8 cellular contexts compared by ENCODE assay signal in genomic region chr2:233142355-233142897, GRCh38.
DNase-seq lines count a peak whose midpoint lies in the region; ATAC-seq lines count a peak whose summit lies in the region.

No MANE protein-coding gene starts in this region.

- peak overlapping the region; percentile 61 to 76 (median 71) for H3K4me3 Mint-ChIP-seq in immature natural killer cell

- H3K27me3 Mint-ChIP-seq in immature natural killer cell (ENCODE audit: low read depth in 3 of 3) = peaks cover 13 to 18% (median 16%) of the 10 kb centered on the region in 3 donors

- H3K4me1 Mint-ChIP-seq in immature natural killer cell = peaks cover 60 to 75% of the 10 kb centered on the region in 2 donors

- ATAC-seq in GM18867 (IDR thresholded peaks at IDR 0.05; ENCODE audit: unreplicated experiment) = peak; percentile 79
- peak; percentile 84 for ATAC-seq in GM21529 (IDR thresholded peaks at IDR 0.05; ENCODE audit: unreplicated experiment)
- ATAC-seq in HG03521 (IDR thresholded peaks at IDR 0.05; ENCODE audit: unreplicated experiment) = peak; percentile 78

- DNase-seq in immature natural killer cell (peak; percentile 74 to 80 (median 77)), NCI-H187 treated with DMSO at 0.1 percent for 48 hours (lab: John Stamatoyannopoulos, UW) (no peak), CD1c-positive myeloid dendritic cell (ENCODE audit: extremely low spot score) (no peak), NCI-H345 treated with DMSO at 0.1 percent for 48 hours (lab: John Stamatoyannopoulos, UW; ENCODE audit: unreplicated experiment) (no peak), AML-193 (lab: John Stamatoyannopoulos, UW) (no peak)

- H3K27ac Mint-ChIP-seq in immature natural killer cell = peak overlapping the region; percentile 80 to 95 (median 90)

- peaks cover 35 to 64% (median 41%) of the 10 kb centered on the region in 3 donors for H3K36me3 Mint-ChIP-seq in immature natural killer cell

- no peaks in the 10 kb centered on the region for H3K9me3 Mint-ChIP-seq in immature natural killer cell

Comparison
In these comparisons a context has a peak if more than half of its experiments do, and no peak if none do; other contexts are left out.
1. DNase-seq: peak in immature natural killer cell (3 of 3); none in NCI-H187 treated with DMSO at 0.1 percent for 48 hours (single experiment), CD1c-positive myeloid dendritic cell (single experiment), NCI-H345 treated with DMSO at 0.1 percent for 48 hours (single experiment) and AML-193 (0 of 2).
2. Peak in every context shown above with its lines, with median percentiles within 50 percentile points of each other: ATAC-seq.